Comparison of ENCODE assay signal across 18 cellular contexts in the genomic region with DNA sequence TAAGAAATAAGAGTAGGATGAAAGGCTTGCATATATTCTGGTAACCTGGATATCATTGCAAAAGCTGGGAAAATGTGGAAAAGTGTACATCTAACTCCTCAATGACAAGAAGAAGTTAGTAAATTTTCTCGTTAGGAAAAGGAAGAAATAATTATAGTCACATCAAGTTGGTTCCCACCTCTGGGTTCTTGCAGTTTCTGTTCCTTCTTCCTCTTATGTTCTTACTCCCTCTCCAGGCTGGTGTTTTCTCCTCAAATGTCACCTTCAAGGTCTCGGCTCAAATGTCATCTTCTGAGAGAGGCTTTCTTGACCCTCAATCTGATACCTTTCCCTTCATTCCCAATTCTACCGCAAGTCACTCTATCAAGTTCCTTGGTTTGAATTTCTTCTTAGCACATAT.
DNase-seq lines count a peak whose midpoint lies in the region; ATAC-seq, FAIRE-seq and TF ChIP-seq lines count a peak whose summit lies in the region.
"Had no signal": no experiment of that assay in that cellular context is flagged by ENCODE, and none has a peak within 500 bp of the region (broad histone marks: within the 10 kb centered on the region; RNA-seq: fewer than 3 reads in every experiment).

No MANE protein-coding gene starts in this region.

- H3K27ac Mint-ChIP-seq in IgD-negative memory B cell: peak overlapping the region; percentile 76 to 81 (median 78)
- H3K27ac Mint-ChIP-seq: activated T-cell treated with anti-CD3 and anti-CD28 coated beads, Interleukin-2, amount 50 U/mL, for 72 hours had no signal

- peak overlapping the region in 3 of 4 donors; percentile 45 to 90 (median 73) for H3K4me3 Mint-ChIP-seq in IgD-negative memory B cell
- H3K4me3 Mint-ChIP-seq in activated T-cell treated with anti-CD3 and anti-CD28 coated beads, Interleukin-2, amount 50 U/mL, for 4 hours: no peak overlapping the region

- CTCF ChIA-PET in A673 (lab: Charles Lee): no interaction called here

- ATAC-seq in GM21529 (IDR thresholded peaks at IDR 0.05; ENCODE audit: unreplicated experiment) (peak; percentile 60), left lung (no peak)
- no peak for ATAC-seq in activated T-cell treated with anti-CD3 and anti-CD28 coated beads, Interleukin-2, amount 50 U/mL, for 4 hours
- ATAC-seq: activated CD4-positive, CD25-positive, alpha-beta regulatory T cell treated with anti-CD3 and anti-CD28 coated beads, Interleukin-2, amount 50 U/mL, for 24 hours; naive thymus-derived CD4-positive, alpha-beta T cell had no signal

- H3K36me3 Mint-ChIP-seq in IgD-negative memory B cell: peaks cover 15% of the 10 kb centered on the region
- H3K36me3 Mint-ChIP-seq in activated T-cell treated with anti-CD3 and anti-CD28 coated beads, Interleukin-2, amount 50 U/mL, for 4 hours (ENCODE audit: insufficient read depth): no peaks in the 10 kb centered on the region

- H3K4me1 ChIP-seq in left lung: peaks cover 5 to 37% of the 10 kb centered on the region in 2 donors
- H3K4me1 ChIP-seq in A673 (ENCODE audit: insufficient read depth, low read length, poor library complexity, severe bottlenecking): no peaks in the 10 kb centered on the region
- H3K4me1 ChIP-seq: right lobe of liver had no signal

- no peak overlapping the region for H3K4me3 ChIP-seq in left lung
- H3K4me3 ChIP-seq in A673 (ENCODE audit: low read depth, low read length, poor library complexity, severe bottlenecking): no peak overlapping the region
- H3K4me3 ChIP-seq: right lobe of liver, SJSA1, thoracic aorta had no signal

- H3K9me3 Mint-ChIP-seq in IgD-negative memory B cell: peaks cover 0 to 2% (median 0%) of the 10 kb centered on the region in 3 donors
- no peaks in the 10 kb centered on the region for H3K9me3 Mint-ChIP-seq in activated T-cell treated with anti-CD3 and anti-CD28 coated beads, Interleukin-2, amount 50 U/mL, for 4 hours

- POLR2A ChIA-PET in A673 (lab: Charles Lee; ENCODE audit: low non-redundant PET): no interaction called here

- FAIRE-seq in GM18507 (lab: Jason Lieb, UNC): peak; percentile 91
- FAIRE-seq: astrocyte had no signal

- H3K27me3 Mint-ChIP-seq in IgD-negative memory B cell: no peaks in the 10 kb centered on the region
- H3K27me3 Mint-ChIP-seq in activated T-cell treated with anti-CD3 and anti-CD28 coated beads, Interleukin-2, amount 50 U/mL, for 4 hours (ENCODE audit: low read depth): peaks cover 3% of the 10 kb centered on the region

- H3K4me1 Mint-ChIP-seq in IgD-negative memory B cell: peaks cover 33 to 45% (median 36%) of the 10 kb centered on the region in 3 donors
- peaks cover 7% of the 10 kb centered on the region for H3K4me1 Mint-ChIP-seq in activated T-cell treated with anti-CD3 and anti-CD28 coated beads, Interleukin-2, amount 50 U/mL, for 4 hours (ENCODE audit: low read depth)

- peaks cover 0 to 2% of the 10 kb centered on the region in 2 donors for H3K9me3 ChIP-seq in left lung
- H3K9me3 ChIP-seq in A673 (ENCODE audit: low read depth, low read length, poor library complexity, severe bottlenecking): no peaks in the 10 kb centered on the region
- H3K9me3 ChIP-seq: right lobe of liver, SJSA1, thoracic aorta had no signal

- DNase-seq in GM18507 (ENCODE audit: extremely low spot score, insufficient read length, low read depth): no peak
- DNase-seq in left lung: no peak
- DNase-seq in erythroblast (lab: John Stamatoyannopoulos, UW): no peak
- DNase-seq in A673 (ENCODE audit: low spot score): no peak
- no peak for DNase-seq in NCI-H1694 treated with DMSO at 0.1 percent for 48 hours (lab: John Stamatoyannopoulos, UW)
- no peak for DNase-seq in activated T-cell treated with anti-CD3 and anti-CD28 coated beads, Interleukin-2, amount 50 U/mL, for 4 hours
- DNase-seq: activated T-cell treated with anti-CD3 and anti-CD28 coated beads, Interleukin-2, amount 50 U/mL, for 72 hours; effector CD8-positive, alpha-beta T cell; naive thymus-derived CD4-positive, alpha-beta T cell; NCI-H1092 treated with DMSO at 0.1 percent for 48 hours; NCI-H510A treated with DMSO at 0.1 percent for 48 hours; right lobe of liver had no signal

- H3K36me3 ChIP-seq in left lung (peaks cover 0 to 5% of the 10 kb centered on the region in 2 donors), A673 (ENCODE audit: insufficient read depth, low read length, poor library complexity, severe bottlenecking) (no peaks in the 10 kb centered on the region)
- H3K36me3 ChIP-seq: right lobe of liver, SJSA1, thoracic aorta had no signal

- BruUV-seq in A673 (replicated peaks; lab: Mats Ljungman, UMichigan): no TSS peak

- TF ChIP-seq CTCF in left lung (IDR thresholded peaks at IDR 0.05) (no peak), A673 (conservative IDR thresholded peaks at IDR 0.05; ENCODE audit: low read depth, low read length) (no peak)

- intact Hi-C loops in left lung (cut with DNase I): no loop called here
- intact Hi-C loops in A673 (cut with micrococcal nuclease; ENCODE audit: unreplicated experiment): no loop called here

- H3K27me3 ChIP-seq in left lung: no peaks in the 10 kb centered on the region
- no peaks in the 10 kb centered on the region for H3K27me3 ChIP-seq in A673 (replicated peaks; ENCODE audit: insufficient read depth, low read depth, low read length, poor library complexity)
- H3K27me3 ChIP-seq: right lobe of liver, SJSA1 had no signal

- TF ChIP-seq POLR2A in erythroblast (IDR thresholded peaks at IDR 0.05; ENCODE audit: low read length): no peak

- H3K27ac ChIP-seq in left lung (peak overlapping the region; percentile 16 to 74), A673 (ENCODE audit: low read depth, low read length, poor library complexity, severe bottlenecking) (no peak overlapping the region)
- H3K27ac ChIP-seq: right lobe of liver, SJSA1, thoracic aorta had no signal
